6 cellular contexts compared by ENCODE assay signal in genomic region chr12:131286301-131286700, GRCh38.
DNase-seq lines count a peak whose midpoint lies in the region; ATAC-seq, FAIRE-seq and TF ChIP-seq lines count a peak whose summit lies in the region.
"Not testable (repeated sequence)": the region's sequence is repeated elsewhere in the genome, so short reads cannot be mapped to it uniquely, and the experiment has no call there.

No MANE protein-coding gene starts in this region.

- H3K36me3 Mint-ChIP-seq in GM23338 (ENCODE audit: low read depth); activated naive CD8-positive, alpha-beta T cell treated with anti-CD3 and anti-CD28 coated beads, Interleukin-2, amount 10 ng/mL, durations not matched to agents 7 days and 5 days; osteocyte (ENCODE audit: unreplicated experiment); type B pancreatic cell: not testable (repeated sequence)

- not testable (repeated sequence) for H2AK5ac ChIP-seq in H1 (ENCODE audit: low read depth, low read length)

- not testable (repeated sequence) for H3K27ac ChIP-seq in GM23338 (ENCODE audit: low read depth); H1 (ENCODE audit: low read depth, low read length); kidney (ENCODE audit: low read depth in 2 of 2, low read length in 2 of 2)

- intact Hi-C loops in kidney (cut with DNase I) = not testable (repeated sequence)

- H3K14ac ChIP-seq in H1 (ENCODE audit: insufficient read length) = not testable (repeated sequence)

- TF ChIP-seq RAD21 in H1 (IDR thresholded peaks at IDR 0.05 in 1 of 2, conservative IDR thresholded peaks at IDR 0.05 in 1 of 2; ENCODE audit: low read depth in 2 of 2, low read length in 2 of 2) = not testable (repeated sequence)

- H3K4me3 Mint-ChIP-seq in GM23338; activated naive CD8-positive, alpha-beta T cell treated with anti-CD3 and anti-CD28 coated beads, Interleukin-2, amount 10 ng/mL, durations not matched to agents 7 days and 5 days; osteocyte (ENCODE audit: unreplicated experiment); type B pancreatic cell: not testable (repeated sequence)

- H3F3A ChIP-seq in GM23338 (replicated peaks; ENCODE audit: low read depth) = not testable (repeated sequence)

- ATAC-seq in GM23338 = peak; percentile 43
- ATAC-seq in activated naive CD8-positive, alpha-beta T cell treated with anti-CD3 and anti-CD28 coated beads, Interleukin-2, amount 10 ng/mL, durations not matched to agents 7 days and 5 days (ENCODE audit: low read depth) = not testable (repeated sequence)

- H3K4me1 ChIP-seq in GM23338 (ENCODE audit: insufficient read depth); H1 (replicated peaks in 1 of 4; ENCODE audit: control insufficient read depth in 3 of 4, insufficient read depth in 4 of 4, low read length in 3 of 4); kidney (ENCODE audit: control insufficient read depth in 1 of 2, insufficient read depth in 1 of 2, low read depth in 1 of 2, low read length in 2 of 2): not testable (repeated sequence)

- H2BK12ac ChIP-seq in H1 (ENCODE audit: low read depth, low read length) = not testable (repeated sequence)

- not testable (repeated sequence) for H3K56ac ChIP-seq in H1 (replicated peaks; ENCODE audit: insufficient read length, low read depth, low read length)

- H3K27me3 Mint-ChIP-seq in GM23338 (ENCODE audit: insufficient read depth, low read depth, poor library complexity) = peaks cover 11% of the 10 kb centered on the region
- H3K27me3 Mint-ChIP-seq in activated naive CD8-positive, alpha-beta T cell treated with anti-CD3 and anti-CD28 coated beads, Interleukin-2, amount 10 ng/mL, durations not matched to agents 7 days and 5 days; osteocyte (ENCODE audit: unreplicated experiment); type B pancreatic cell: not testable (repeated sequence)

- H2BK20ac ChIP-seq in H1 (ENCODE audit: low read length) = not testable (repeated sequence)

- not testable (repeated sequence) for H3K4me3 ChIP-seq in GM23338; H1 (ENCODE audit: extremely low read depth in 1 of 4, insufficient read depth in 2 of 4, low read depth in 3 of 4, low read length in 4 of 4); kidney (ENCODE audit: low read length in 2 of 2)

- H2BK120ac ChIP-seq in H1 (replicated peaks; ENCODE audit: low read depth, low read length) = not testable (repeated sequence)

- not testable (repeated sequence) for H3K18ac ChIP-seq in H1 (ENCODE audit: extremely low read depth, low read length)

- not testable (repeated sequence) for H3K9ac ChIP-seq in H1 (replicated peaks in 1 of 4; ENCODE audit: extremely low read depth in 1 of 4, low read depth in 3 of 4, low read length in 3 of 4); kidney (ENCODE audit: low read length in 2 of 2)

- H3K9me3 Mint-ChIP-seq in GM23338; activated naive CD8-positive, alpha-beta T cell treated with anti-CD3 and anti-CD28 coated beads, Interleukin-2, amount 10 ng/mL, durations not matched to agents 7 days and 5 days; osteocyte (ENCODE audit: unreplicated experiment); type B pancreatic cell: not testable (repeated sequence)

- not testable (repeated sequence) for H4K8ac ChIP-seq in H1 (ENCODE audit: extremely low read depth, insufficient read depth, low read length)

- CTCF ChIA-PET in H1 (lab: Charles Lee; ENCODE audit: partially characterized antibody) = not testable (repeated sequence)

- TF ChIP-seq POLR2A in H1 (IDR thresholded peaks at IDR 0.05; ENCODE audit: control extremely low read depth in 1 of 2, low read depth in 2 of 2, low read length in 2 of 2) = not testable (repeated sequence)

- TF ChIP-seq EP300 in H1 (IDR thresholded peaks at IDR 0.05; ENCODE audit: borderline replicate concordance in 1 of 2, low read depth in 2 of 2, low read length in 2 of 2) = not testable (repeated sequence)

- H3K9me2 ChIP-seq in GM23338 (ENCODE audit: insufficient read depth) = not testable (repeated sequence)

- not testable (repeated sequence) for H3K9me3 ChIP-seq in H1 (ENCODE audit: insufficient read depth in 2 of 2, low read depth in 1 of 2, low read length in 1 of 2); kidney (ENCODE audit: control insufficient read depth in 1 of 2, low read length in 2 of 2)

- not testable (repeated sequence) for H3K79me2 ChIP-seq in GM23338 (replicated peaks; ENCODE audit: insufficient read depth); H1 (ENCODE audit: control insufficient read depth in 1 of 2, insufficient read depth in 2 of 2, low read length in 2 of 2)

- not testable (repeated sequence) for H2AFZ ChIP-seq in GM23338; H1 (ENCODE audit: low read length)

- not testable (repeated sequence) for DNase-seq in GM23338 (ENCODE audit: low spot score)
- peak; percentile 11 for DNase-seq in activated naive CD8-positive, alpha-beta T cell treated with anti-CD3 and anti-CD28 coated beads, Interleukin-2, amount 10 ng/mL, durations not matched to agents 7 days and 5 days
- DNase-seq in H1 (ENCODE audit: low read depth in 1 of 2, low spot score in 2 of 2) (peak in 1 of 2 experiments; percentile 42), kidney (peak; percentile 15), osteocyte (ENCODE audit: extremely low spot score, unreplicated experiment) (peak; percentile 60), type B pancreatic cell (ENCODE audit: extremely low spot score, unreplicated experiment) (peak; percentile 45)

- not testable (repeated sequence) for H3K4ac ChIP-seq in H1 (replicated peaks; ENCODE audit: insufficient read length, low read depth, low read length)

- not testable (repeated sequence) for H3K27ac Mint-ChIP-seq in GM23338; activated naive CD8-positive, alpha-beta T cell treated with anti-CD3 and anti-CD28 coated beads, Interleukin-2, amount 10 ng/mL, durations not matched to agents 7 days and 5 days; osteocyte (ENCODE audit: unreplicated experiment); type B pancreatic cell

- H4K5ac ChIP-seq in H1 (ENCODE audit: insufficient read length, low read depth, low read length) = not testable (repeated sequence)

- not testable (repeated sequence) for H3K4me1 Mint-ChIP-seq in GM23338; activated naive CD8-positive, alpha-beta T cell treated with anti-CD3 and anti-CD28 coated beads, Interleukin-2, amount 10 ng/mL, durations not matched to agents 7 days and 5 days; osteocyte (ENCODE audit: unreplicated experiment); type B pancreatic cell (ENCODE audit: unreplicated experiment)

- not testable (repeated sequence) for H3K4me2 ChIP-seq in GM23338; H1 (ENCODE audit: insufficient read depth in 1 of 2, low read depth in 2 of 2, low read length in 2 of 2)

- not testable (repeated sequence) for H3K36me3 ChIP-seq in GM23338 (ENCODE audit: insufficient read depth); H1 (ENCODE audit: control insufficient read depth in 2 of 4, insufficient read depth in 4 of 4, low read length in 3 of 4); kidney (ENCODE audit: control insufficient read depth in 1 of 2, insufficient read depth in 2 of 2, low read length in 2 of 2)

- not testable (repeated sequence) for H3K79me1 ChIP-seq in H1 (ENCODE audit: low read depth, low read length)

- 76% methylated on average over 8 of the region's 24 CpGs; no CpG with 5 or more reads in 1 of the 2 experiments for WGBS in H1 (ENCODE audit: extremely low coverage in 1 of 2, insufficient coverage in 1 of 2, insufficient read length in 1 of 2, insufficient replicate concordance in 2 of 2, low coverage in 1 of 2, low lambda C conversion rate in 2 of 2, missing lambda C conversion rate in 1 of 2), 2 experiments

- not testable (repeated sequence) for H2BK15ac ChIP-seq in H1 (ENCODE audit: low read length)

- not testable (repeated sequence) for H3K23ac ChIP-seq in H1 (ENCODE audit: insufficient read length)

- H2BK5ac ChIP-seq in H1 (ENCODE audit: low read depth, low read length) = not testable (repeated sequence)

- not testable (repeated sequence) for H3K27me3 ChIP-seq in GM23338 (ENCODE audit: insufficient read depth); H1 (replicated peaks in 1 of 4; ENCODE audit: control insufficient read depth in 3 of 4, extremely low read depth in 1 of 4, insufficient read depth in 3 of 4, low read length in 3 of 4)

- POLR2A ChIA-PET in activated naive CD8-positive, alpha-beta T cell treated with anti-CD3 and anti-CD28 coated beads, Interleukin-2, amount 10 ng/mL, durations not matched to agents 7 days and 5 days (lab: Charles Lee); H1 (lab: Charles Lee; ENCODE audit: partially characterized antibody): not testable (repeated sequence)

- not testable (repeated sequence) for H3K23me2 ChIP-seq in H1 (ENCODE audit: low read depth, low read length)

- H4K20me1 ChIP-seq in GM23338 (replicated peaks; ENCODE audit: insufficient read depth); H1 (replicated peaks in 1 of 2; ENCODE audit: control insufficient read depth in 1 of 2, insufficient read depth in 2 of 2, low read length in 2 of 2): not testable (repeated sequence)

- TF ChIP-seq CTCF in GM23338 (conservative IDR thresholded peaks at IDR 0.05; ENCODE audit: low read depth in 2 of 2); H1 (IDR thresholded peaks at IDR 0.05; ENCODE audit: control extremely low read depth in 1 of 3, insufficient read depth in 1 of 3, low read depth in 1 of 3, low read length in 3 of 3); kidney (IDR thresholded peaks at IDR 0.05; ENCODE audit: borderline replicate concordance, extremely low read depth, insufficient read depth); osteocyte (IDR thresholded peaks at IDR 0.05); type B pancreatic cell (conservative IDR thresholded peaks at IDR 0.05): not testable (repeated sequence)

- FAIRE-seq in H1 (lab: Jason Lieb, UNC) = peak; percentile 71
- not testable (repeated sequence) for FAIRE-seq in kidney (lab: Jason Lieb, UNC)

- not testable (repeated sequence) for H4K91ac ChIP-seq in H1 (replicated peaks; ENCODE audit: insufficient read length, low read length)
